In genomic region chr16:81718637-81719036, GRCh38 we compare ENCODE assay signal across 10 cellular contexts.
DNase-seq lines count a peak whose midpoint lies in the region; ATAC-seq and TF ChIP-seq lines count a peak whose summit lies in the region.
"Had no signal": no experiment of that assay in that cellular context is flagged by ENCODE, and none has a peak within 500 bp of the region (broad histone marks: within the 10 kb centered on the region; RNA-seq: fewer than 3 reads in every experiment).

No MANE protein-coding gene starts in this region.

- H3K27ac ChIP-seq in RWPE2 (ENCODE audit: poor library complexity, severe bottlenecking) (peak overlapping the region; percentile 77), sigmoid colon (peak overlapping the region in 3 of 4 donors; percentile 36 to 65 (median 62)), WERI-Rb-1 (no peak overlapping the region)

- no peak for DNase-seq in RWPE2 (ENCODE audit: low spot score)
- DNase-seq in central memory CD8-positive, alpha-beta T cell (ENCODE audit: low spot score in 2 of 2) = no peak
- DNase-seq in sigmoid colon = no peak
- DNase-seq in superior temporal gyrus (ENCODE audit: extremely low spot score) = no peak
- DNase-seq in NCI-H2227 treated with DMSO at 0.1 percent for 48 hours (lab: John Stamatoyannopoulos, UW) = no peak
- no peak for DNase-seq in WERI-Rb-1
- DNase-seq: GOT3, kidney glomerular epithelial cell, NCI-H1436 had no signal

- no peaks in the 10 kb centered on the region for H3K27me3 Mint-ChIP-seq in IgD-negative memory B cell
- H3K27me3 Mint-ChIP-seq in central memory CD8-positive, alpha-beta T cell = no peaks in the 10 kb centered on the region

- H3K9me3 ChIP-seq in RWPE2 (ENCODE audit: severe bottlenecking) = no peaks in the 10 kb centered on the region
- no peaks in the 10 kb centered on the region for H3K9me3 ChIP-seq in sigmoid colon
- no peaks in the 10 kb centered on the region for H3K9me3 ChIP-seq in WERI-Rb-1 (ENCODE audit: severe bottlenecking)

- peak overlapping the region in 1 of 3 donors; percentile 79 for H3K27ac Mint-ChIP-seq in IgD-negative memory B cell
- peak overlapping the region; percentile 89 for H3K27ac Mint-ChIP-seq in central memory CD8-positive, alpha-beta T cell (ENCODE audit: low read depth)

- 0 out of 3 replicates have a peak, but pooled peaks have one; percentile 3 for ATAC-seq in RWPE2 (ENCODE audit: low read depth)
- ATAC-seq in central memory CD8-positive, alpha-beta T cell (replicated peaks; ENCODE audit: extremely low read depth, poor library complexity, severe bottlenecking) = peak; percentile 10

- H3K36me3 Mint-ChIP-seq in IgD-negative memory B cell = no peaks in the 10 kb centered on the region
- H3K36me3 Mint-ChIP-seq in central memory CD8-positive, alpha-beta T cell (ENCODE audit: insufficient read depth) = peaks cover 7% of the 10 kb centered on the region

- no peak for TF ChIP-seq POLR2A in sigmoid colon (IDR thresholded peaks at IDR 0.05)

- H3K27me3 ChIP-seq in RWPE2 (ENCODE audit: insufficient read depth, poor library complexity, severe bottlenecking) (no peaks in the 10 kb centered on the region), sigmoid colon (no peaks in the 10 kb centered on the region), WERI-Rb-1 (ENCODE audit: insufficient read depth, low read depth, severe bottlenecking) (no peaks in the 10 kb centered on the region)

- H3K4me3 Mint-ChIP-seq in IgD-negative memory B cell = peak overlapping the region in 3 of 4 donors; percentile 54 to 84 (median 76)
- peak overlapping the region; percentile 62 for H3K4me3 Mint-ChIP-seq in central memory CD8-positive, alpha-beta T cell

- no peak for TF ChIP-seq CTCF in RWPE2 (IDR thresholded peaks at IDR 0.05; ENCODE audit: poor library complexity, severe bottlenecking)
- TF ChIP-seq CTCF in sigmoid colon (IDR thresholded peaks at IDR 0.05) = no peak
- TF ChIP-seq CTCF in WERI-Rb-1 (IDR thresholded peaks at IDR 0.05; ENCODE audit: low read depth, low read length) = no peak

- peaks cover 29 to 43% (median 37%) of the 10 kb centered on the region in 3 donors for H3K4me1 Mint-ChIP-seq in IgD-negative memory B cell
- peaks cover 51% of the 10 kb centered on the region for H3K4me1 Mint-ChIP-seq in central memory CD8-positive, alpha-beta T cell

- intact Hi-C loops in sigmoid colon (cut with DNase I) = no loop called here

- WGBS in sigmoid colon, 2 donors = 64 to 83% methylated on average over 5 of the region's 5 CpGs

- no peaks in the 10 kb centered on the region for H3K36me3 ChIP-seq in RWPE2 (ENCODE audit: low read depth)
- no peaks in the 10 kb centered on the region for H3K36me3 ChIP-seq in sigmoid colon
- no peaks in the 10 kb centered on the region for H3K36me3 ChIP-seq in WERI-Rb-1

- peaks cover 1 to 11% (median 5%) of the 10 kb centered on the region in 3 donors for H3K9me3 Mint-ChIP-seq in IgD-negative memory B cell
- no peaks in the 10 kb centered on the region for H3K9me3 Mint-ChIP-seq in central memory CD8-positive, alpha-beta T cell

- TF ChIP-seq EP300 in sigmoid colon (IDR thresholded peaks at IDR 0.05) = no peak

- H3K4me1 ChIP-seq in RWPE2 (ENCODE audit: insufficient read depth, poor library complexity, severe bottlenecking) (peaks cover 12% of the 10 kb centered on the region), sigmoid colon (peaks cover 0 to 50% (median 37%) of the 10 kb centered on the region in 4 donors)

- H3K4me3 ChIP-seq in RWPE2 (ENCODE audit: severe bottlenecking) (no peak overlapping the region), sigmoid colon (no peak overlapping the region), WERI-Rb-1 (ENCODE audit: low read depth, low read length) (no peak overlapping the region)
